Comparison of ENCODE assay signal across 24 cellular contexts in genomic region chr18:36455931-36456330, GRCh38.
DNase-seq lines count a peak whose midpoint lies in the region; ATAC-seq, FAIRE-seq and TF ChIP-seq lines count a peak whose summit lies in the region.
"Had no signal": no experiment of that assay in that cellular context is flagged by ENCODE, and none has a peak within 500 bp of the region (broad histone marks: within the 10 kb centered on the region; RNA-seq: fewer than 3 reads in every experiment).

No MANE protein-coding gene starts in this region.

- no peaks in the 10 kb centered on the region for H3K27me3 ChIP-seq in GM06990 (replicated peaks; ENCODE audit: control insufficient read depth, insufficient read depth, low read length)
- no peaks in the 10 kb centered on the region for H3K27me3 ChIP-seq in GM23338 (ENCODE audit: insufficient read depth)
- H3K27me3 ChIP-seq in H1 (replicated peaks in 1 of 4; ENCODE audit: control insufficient read depth in 3 of 4, extremely low read depth in 1 of 4, insufficient read depth in 3 of 4, low read length in 3 of 4), result no peaks in the 10 kb centered on the region

- no peak overlapping the region for H4K5ac ChIP-seq in H1 (ENCODE audit: insufficient read length, low read depth, low read length)

- H3K4me1 Mint-ChIP-seq in GM23338, result peaks cover 21% of the 10 kb centered on the region
- H3K4me1 Mint-ChIP-seq in stimulated activated naive CD8-positive, alpha-beta T cell treated with anti-CD3 and anti-CD28 coated beads, Interleukin-15, amount 100 ng/mL, for 72 hours, result no peaks in the 10 kb centered on the region
- H3K4me1 Mint-ChIP-seq: CD4-positive, CD25-positive, alpha-beta regulatory T cell had no signal

- H3K36me3 ChIP-seq in GM06990 (ENCODE audit: control insufficient read depth, insufficient read depth, low read length), result no peaks in the 10 kb centered on the region
- no peaks in the 10 kb centered on the region for H3K36me3 ChIP-seq in GM23338 (ENCODE audit: insufficient read depth)
- no peaks in the 10 kb centered on the region for H3K36me3 ChIP-seq in H1 (ENCODE audit: control insufficient read depth in 2 of 4, insufficient read depth in 4 of 4, low read length in 3 of 4)

- TF ChIP-seq EP300 in H1 (IDR thresholded peaks at IDR 0.05; ENCODE audit: borderline replicate concordance in 1 of 2, low read depth in 2 of 2, low read length in 2 of 2), result no peak

- no peaks in the 10 kb centered on the region for H3F3A ChIP-seq in GM23338 (replicated peaks; ENCODE audit: low read depth)

- H3K79me2 ChIP-seq in GM23338 (replicated peaks; ENCODE audit: insufficient read depth), result no peaks in the 10 kb centered on the region
- H3K79me2 ChIP-seq in H1 (ENCODE audit: control insufficient read depth in 1 of 2, insufficient read depth in 2 of 2, low read length in 2 of 2), result no peaks in the 10 kb centered on the region

- no peak overlapping the region for H4K91ac ChIP-seq in H1 (replicated peaks; ENCODE audit: insufficient read length, low read length)

- no peaks in the 10 kb centered on the region for H4K20me1 ChIP-seq in GM23338 (replicated peaks; ENCODE audit: insufficient read depth)
- no peaks in the 10 kb centered on the region for H4K20me1 ChIP-seq in H1 (replicated peaks in 1 of 2; ENCODE audit: control insufficient read depth in 1 of 2, insufficient read depth in 2 of 2, low read length in 2 of 2)

- H3K14ac ChIP-seq in H1 (ENCODE audit: insufficient read length), result no peak overlapping the region

- no peak for TF ChIP-seq RAD21 in H1 (IDR thresholded peaks at IDR 0.05 in 1 of 2, conservative IDR thresholded peaks at IDR 0.05 in 1 of 2; ENCODE audit: low read depth in 2 of 2, low read length in 2 of 2)

- no peak overlapping the region; the same call in 1 of the 2 replicates for H2BK15ac ChIP-seq in H1 (ENCODE audit: low read length)

- no peak overlapping the region for H2BK5ac ChIP-seq in H1 (ENCODE audit: low read depth, low read length)

- WGBS in H1 (ENCODE audit: extremely low coverage in 1 of 2, insufficient coverage in 1 of 2, insufficient read length in 1 of 2, insufficient replicate concordance in 2 of 2, low coverage in 1 of 2, low lambda C conversion rate in 2 of 2, missing lambda C conversion rate in 1 of 2), 2 experiments, result 86% methylated on average over 4 of the region's 4 CpGs; no CpG with 5 or more reads in 1 of the 2 experiments

- H2AK5ac ChIP-seq in H1 (ENCODE audit: low read depth, low read length), result no peak overlapping the region

- H3K18ac ChIP-seq in H1 (ENCODE audit: extremely low read depth, low read length), result no peak overlapping the region

- no peaks in the 10 kb centered on the region for H3K36me3 Mint-ChIP-seq in GM23338 (ENCODE audit: low read depth)
- H3K36me3 Mint-ChIP-seq: CD4-positive, CD25-positive, alpha-beta regulatory T cell had no signal

- no peak overlapping the region for H3K4me2 ChIP-seq in GM23338
- no peak overlapping the region for H3K4me2 ChIP-seq in H1 (ENCODE audit: insufficient read depth in 1 of 2, low read depth in 2 of 2, low read length in 2 of 2)
- H3K4me2 ChIP-seq: SK-N-SH had no signal

- TF ChIP-seq POLR2A in H1 (IDR thresholded peaks at IDR 0.05; ENCODE audit: control extremely low read depth in 1 of 2, low read depth in 2 of 2, low read length in 2 of 2), result no peak

- POLR2A ChIA-PET in H1 (lab: Charles Lee; ENCODE audit: partially characterized antibody), result no interaction called here

- H3K9me3 Mint-ChIP-seq in GM23338, result no peaks in the 10 kb centered on the region; the same call in 2 of the 3 replicates
- H3K9me3 Mint-ChIP-seq in stimulated activated naive CD8-positive, alpha-beta T cell treated with anti-CD3 and anti-CD28 coated beads, Interleukin-15, amount 100 ng/mL, for 72 hours, result no peaks in the 10 kb centered on the region

- H3K4me3 ChIP-seq in GM06990 (replicated peaks; ENCODE audit: low read depth, low read length) (no peak overlapping the region), GM23338 (no peak overlapping the region), H1 (ENCODE audit: extremely low read depth in 1 of 4, insufficient read depth in 2 of 4, low read depth in 3 of 4, low read length in 4 of 4) (no peak overlapping the region)

- H4K8ac ChIP-seq in H1 (ENCODE audit: extremely low read depth, insufficient read depth, low read length), result no peak overlapping the region

- TF ChIP-seq CTCF in GM06990 (IDR thresholded peaks at IDR 0.05; ENCODE audit: insufficient read depth, low read length, poor library complexity, severe bottlenecking) (peak; percentile 6), GM23338 (conservative IDR thresholded peaks at IDR 0.05; ENCODE audit: low read depth in 2 of 2) (peak; percentile 41 to 57), H1 (IDR thresholded peaks at IDR 0.05; ENCODE audit: control extremely low read depth in 1 of 3, insufficient read depth in 1 of 3, low read depth in 1 of 3, low read length in 3 of 3) (peak; percentile 4 to 44 (median 27); a peak in 3 of 4 replicates)

- no peaks in the 10 kb centered on the region; the same call in 1 of the 2 replicates for H3K79me1 ChIP-seq in H1 (ENCODE audit: low read depth, low read length)

- no peak overlapping the region for H2BK120ac ChIP-seq in H1 (replicated peaks; ENCODE audit: low read depth, low read length)

- no peak for FAIRE-seq in H1 (lab: Jason Lieb, UNC)
- FAIRE-seq: GM19239, H54, HepG2 had no signal

- H2BK12ac ChIP-seq in H1 (ENCODE audit: low read depth, low read length), result no peak overlapping the region

- H2AFZ ChIP-seq in GM23338 (no peak overlapping the region), H1 (ENCODE audit: low read length) (no peak overlapping the region)

- H3K4me3 Mint-ChIP-seq in GM23338, result no peak overlapping the region
- no peak overlapping the region for H3K4me3 Mint-ChIP-seq in stimulated activated naive CD8-positive, alpha-beta T cell treated with anti-CD3 and anti-CD28 coated beads, Interleukin-15, amount 100 ng/mL, for 72 hours
- H3K4me3 Mint-ChIP-seq: CD4-positive, CD25-positive, alpha-beta regulatory T cell had no signal

- H3K4me1 ChIP-seq in GM23338 (ENCODE audit: insufficient read depth) (peaks cover 9% of the 10 kb centered on the region), H1 (replicated peaks in 1 of 4; ENCODE audit: control insufficient read depth in 3 of 4, insufficient read depth in 4 of 4, low read length in 3 of 4) (peaks cover 3 to 10% (median 6%) of the 10 kb centered on the region in 4 experiments)

- H3K4ac ChIP-seq in H1 (replicated peaks; ENCODE audit: insufficient read length, low read depth, low read length), result no peak overlapping the region

- H2BK20ac ChIP-seq in H1 (ENCODE audit: low read length), result peak overlapping the region; percentile 63; the same call in 1 of the 2 replicates

- ATAC-seq in GM23338 (no peak), HG03460 (IDR thresholded peaks at IDR 0.05; ENCODE audit: unreplicated experiment) (no peak)
- ATAC-seq in stimulated activated naive CD8-positive, alpha-beta T cell treated with anti-CD3 and anti-CD28 coated beads, Interleukin-15, amount 100 ng/mL, for 72 hours, result no peak
- ATAC-seq: HepG2, PC-3 had no signal

- H3K27ac ChIP-seq in GM23338 (ENCODE audit: low read depth) (no peak overlapping the region), H1 (ENCODE audit: low read depth, low read length) (no peak overlapping the region)
- H3K27ac ChIP-seq: HL-60 had no signal

- H3K9me3 ChIP-seq in H1 (ENCODE audit: insufficient read depth in 2 of 2, low read depth in 1 of 2, low read length in 1 of 2), result no peaks in the 10 kb centered on the region
- H3K9me3 ChIP-seq: SK-N-SH had no signal

- no peak overlapping the region for H3K56ac ChIP-seq in H1 (replicated peaks; ENCODE audit: insufficient read length, low read depth, low read length)

- peaks cover 11% of the 10 kb centered on the region; the same call in 1 of the 2 replicates for H3K9me2 ChIP-seq in GM23338 (ENCODE audit: insufficient read depth)
- H3K9me2 ChIP-seq: SK-N-SH had no signal

- H3K9ac ChIP-seq in H1 (replicated peaks in 1 of 4; ENCODE audit: extremely low read depth in 1 of 4, low read depth in 3 of 4, low read length in 3 of 4), result no peak overlapping the region
- H3K9ac ChIP-seq: SK-N-SH had no signal

- H3K27me3 Mint-ChIP-seq in GM23338 (ENCODE audit: insufficient read depth, low read depth, poor library complexity), result peaks cover 2% of the 10 kb centered on the region
- peaks cover 21% of the 10 kb centered on the region for H3K27me3 Mint-ChIP-seq in stimulated activated naive CD8-positive, alpha-beta T cell treated with anti-CD3 and anti-CD28 coated beads, Interleukin-15, amount 100 ng/mL, for 72 hours
- H3K27me3 Mint-ChIP-seq: CD4-positive, CD25-positive, alpha-beta regulatory T cell had no signal

- no peak overlapping the region for H3K27ac Mint-ChIP-seq in GM23338
- no peak overlapping the region for H3K27ac Mint-ChIP-seq in stimulated activated naive CD8-positive, alpha-beta T cell treated with anti-CD3 and anti-CD28 coated beads, Interleukin-15, amount 100 ng/mL, for 72 hours
- H3K27ac Mint-ChIP-seq: CD4-positive, CD25-positive, alpha-beta regulatory T cell had no signal

- no peak for DNase-seq in GM06990 (ENCODE audit: extremely low read depth, insufficient read length)
- no peak for DNase-seq in GM23338 (ENCODE audit: low spot score)
- peak; percentile 76 for DNase-seq in SK-N-DZ (ENCODE audit: low spot score)
- DNase-seq in H1 (ENCODE audit: low read depth in 1 of 2, low spot score in 2 of 2), result no peak
- no peak for DNase-seq in stimulated activated naive CD8-positive, alpha-beta T cell treated with anti-CD3 and anti-CD28 coated beads, Interleukin-15, amount 100 ng/mL, for 72 hours
- DNase-seq in D341Med (ENCODE audit: low spot score), result no peak
- DNase-seq: CD4-positive, CD25-positive, alpha-beta regulatory T cell; DMS 273 treated with DMSO at 0.1 percent for 48 hours; DND-41; KBM-7; MV-4-11; NCI-H1105 treated with DMSO at 0.1 percent for 48 hours; NCI-H187; NCI-H446; NCI-H526; PC-3; RPMI8226; SHP77 treated with DMSO at 0.1 percent for 48 hours; SK-N-SH had no signal

- no peaks in the 10 kb centered on the region; the same call in 1 of the 2 replicates for H3K23me2 ChIP-seq in H1 (ENCODE audit: low read depth, low read length)

- no peak overlapping the region for H3K23ac ChIP-seq in H1 (ENCODE audit: insufficient read length)

- CTCF ChIA-PET in H1 (lab: Charles Lee; ENCODE audit: partially characterized antibody), result interaction anchor here (0.8 to 2.7 kb wide), 6 partner anchors 9 to 195 kb away, joined by 3 to 17 read pairs (median 4); no protein-coding TSS in a partner anchor

TF ChIP-seq in H1, 55 proteins besides CTCF, POLR2A, EP300 and RAD21 (continues in another document):
- TF ChIP-seq HDAC6 (IDR thresholded peaks at IDR 0.05; ENCODE audit: low read depth, low read length) (no peak), TCF12 (IDR thresholded peaks at IDR 0.05; ENCODE audit: low read depth, low read length) (no peak), ZNF274 (IDR thresholded peaks at IDR 0.05; ENCODE audit: borderline replicate concordance, extremely low read depth, low read length) (no peak), EGR1 (IDR thresholded peaks at IDR 0.05; ENCODE audit: borderline replicate concordance, low read depth, low read length) (no peak), JUND (IDR thresholded peaks at IDR 0.05; ENCODE audit: low read length) (no peak), RNF2 (IDR thresholded peaks at IDR 0.05; ENCODE audit: borderline replicate concordance, low read depth, low read length, missing control alignments, poor library complexity, severe bottlenecking) (no peak), CTBP2 (IDR thresholded peaks at IDR 0.05; ENCODE audit: borderline replicate concordance, insufficient read depth, insufficient read length, low read length) (no peak)
